ENCODE assay signal across 8 cellular contexts in genomic region chr2:229407170-229407569, GRCh38.
DNase-seq lines count a peak whose midpoint lies in the region; ATAC-seq and TF ChIP-seq lines count a peak whose summit lies in the region.

No MANE protein-coding gene starts in this region.

- H3K4me1 ChIP-seq in H9 (ENCODE audit: insufficient read depth, low read length) = peaks cover 8% of the 10 kb centered on the region; the same call in 1 of the 2 replicates
- peaks cover 4% of the 10 kb centered on the region for H3K4me1 ChIP-seq in right cardiac atrium (ENCODE audit: control insufficient read depth, insufficient read depth, low read length)
- H3K4me1 ChIP-seq in stomach = peaks cover 4 to 18% (median 15%) of the 10 kb centered on the region in 4 donors
- H3K4me1 ChIP-seq in effector memory CD4-positive, alpha-beta T cell (ENCODE audit: control insufficient read depth, insufficient read depth, low read length, poor library complexity, severe bottlenecking) = no peaks in the 10 kb centered on the region

- no peak for TF ChIP-seq CTCF in H9 (conservative IDR thresholded peaks at IDR 0.05)
- no peak for TF ChIP-seq CTCF in WI38 (IDR thresholded peaks at IDR 0.05; ENCODE audit: low read depth, low read length)
- no peak for TF ChIP-seq CTCF in stomach (IDR thresholded peaks at IDR 0.05)

- H2AFZ ChIP-seq in H9 (ENCODE audit: low read length) = no peak overlapping the region

- H3K27me3 ChIP-seq in H9 (ENCODE audit: insufficient read depth, low read length) (no peaks in the 10 kb centered on the region), right cardiac atrium (ENCODE audit: control insufficient read depth, insufficient read depth) (no peaks in the 10 kb centered on the region), stomach (no peaks in the 10 kb centered on the region)
- no peaks in the 10 kb centered on the region for H3K27me3 ChIP-seq in effector memory CD4-positive, alpha-beta T cell (replicated peaks; ENCODE audit: control insufficient read depth, insufficient read depth, low read length, poor library complexity, severe bottlenecking)

- no peaks in the 10 kb centered on the region for H3K79me2 ChIP-seq in H9 (ENCODE audit: insufficient read depth, low read length)

- no peak overlapping the region for H3T11ph ChIP-seq in H9 (ENCODE audit: low read length)

- H3K18ac ChIP-seq in H9 (ENCODE audit: insufficient read length, low read depth, low read length) = no peak overlapping the region

- DNase-seq in H9 (no peak), right cardiac atrium (peak; percentile 61 to 87 (median 62)), stomach (peak; percentile 47), DMS 273 (lab: John Stamatoyannopoulos, UW; ENCODE audit: unreplicated experiment) (no peak)
- no peak for DNase-seq in stimulated activated naive CD8-positive, alpha-beta T cell treated with anti-CD3 and anti-CD28 coated beads, Interleukin-15, amount 100 ng/mL, for 72 hours
- no peak for DNase-seq in effector memory CD4-positive, alpha-beta T cell

- H3K4me3 Mint-ChIP-seq in H9 = no peak overlapping the region
- H3K4me3 Mint-ChIP-seq in stimulated activated naive CD8-positive, alpha-beta T cell treated with anti-CD3 and anti-CD28 coated beads, Interleukin-15, amount 100 ng/mL, for 72 hours = no peak overlapping the region

- no peak overlapping the region for H2BK120ac ChIP-seq in H9 (ENCODE audit: low read depth, low read length, poor library complexity, severe bottlenecking)

- H2BK15ac ChIP-seq in H9 (ENCODE audit: low read depth, low read length) = no peak overlapping the region

- peak; percentile 87 to 93 for ATAC-seq in right cardiac atrium
- no peak for ATAC-seq in stimulated activated naive CD8-positive, alpha-beta T cell treated with anti-CD3 and anti-CD28 coated beads, Interleukin-15, amount 100 ng/mL, for 72 hours
- no peak for ATAC-seq in GM21381 (IDR thresholded peaks at IDR 0.05; ENCODE audit: unreplicated experiment)

- no peak overlapping the region for H3K9ac ChIP-seq in H9 (ENCODE audit: extremely low read depth, insufficient read length, low read length)

- H3K27ac ChIP-seq in H9 (ENCODE audit: insufficient read length, low read depth, low read length) (no peak overlapping the region), right cardiac atrium (ENCODE audit: low read length) (no peak overlapping the region), stomach (peak overlapping the region in 4 of 5 donors; percentile 64 to 82 (median 70))
- no peak overlapping the region for H3K27ac ChIP-seq in effector memory CD4-positive, alpha-beta T cell (ENCODE audit: insufficient read depth, low read length, poor library complexity, severe bottlenecking)

- H2BK12ac ChIP-seq in H9 (ENCODE audit: insufficient read length, low read depth, low read length) = no peak overlapping the region

- H2AK5ac ChIP-seq in H9 (ENCODE audit: insufficient read length, low read length) = no peak overlapping the region

- no peak overlapping the region for H3K4ac ChIP-seq in H9 (ENCODE audit: low read depth, low read length)

- no peak overlapping the region for H4K8ac ChIP-seq in H9 (replicated peaks; ENCODE audit: insufficient read length, low read depth, low read length)

- no peak for TF ChIP-seq POLR2A in stomach (IDR thresholded peaks at IDR 0.05)

- no peaks in the 10 kb centered on the region; a peak in 1 of 7 replicates for H3K36me3 Mint-ChIP-seq in H9 (ENCODE audit: insufficient read depth in 1 of 3, low read depth in 3 of 3)

- H3K9me3 ChIP-seq in H9 (ENCODE audit: control insufficient read depth, low read depth, low read length) (no peaks in the 10 kb centered on the region), right cardiac atrium (ENCODE audit: control insufficient read depth, low read length) (no peaks in the 10 kb centered on the region), stomach (no peaks in the 10 kb centered on the region)
- H3K9me3 ChIP-seq in effector memory CD4-positive, alpha-beta T cell (ENCODE audit: control insufficient read depth, low read length) = no peaks in the 10 kb centered on the region

- no peak overlapping the region for H3K56ac ChIP-seq in H9 (ENCODE audit: insufficient read length, low read depth, low read length)

- peak overlapping the region; percentile 29; the same call in 1 of the 2 replicates for H3K14ac ChIP-seq in H9 (ENCODE audit: insufficient read depth, low read length)

- H3K79me1 ChIP-seq in H9 (ENCODE audit: insufficient read depth, low read depth, low read length, poor library complexity, severe bottlenecking) = no peaks in the 10 kb centered on the region

- H4K20me1 ChIP-seq in H9 (ENCODE audit: control insufficient read depth, insufficient read depth, insufficient read length) = no peaks in the 10 kb centered on the region

- no CpG with 5 or more reads among the region's 13 CpGs for WGBS in H9 (ENCODE audit: extremely low coverage, insufficient read length, low lambda C conversion rate)
- WGBS in right cardiac atrium = 42% methylated on average over 13 of the region's 13 CpGs
- WGBS in stomach, 5 donors = 42 to 46% (median 43%) methylated on average over 13 of the region's 13 CpGs

- H3K9me3 Mint-ChIP-seq in H9 = no peaks in the 10 kb centered on the region
- H3K9me3 Mint-ChIP-seq in stimulated activated naive CD8-positive, alpha-beta T cell treated with anti-CD3 and anti-CD28 coated beads, Interleukin-15, amount 100 ng/mL, for 72 hours = peaks cover 0 to 5% of the 10 kb centered on the region in 2 donors

- H3K23me2 ChIP-seq in H9 (ENCODE audit: insufficient read length, low read depth, low read length, poor library complexity, severe bottlenecking) = no peaks in the 10 kb centered on the region

- no peak overlapping the region for H2BK5ac ChIP-seq in H9 (ENCODE audit: insufficient read length, low read length)

- H3K36me3 ChIP-seq in stomach = no peaks in the 10 kb centered on the region
- H3K36me3 ChIP-seq in effector memory CD4-positive, alpha-beta T cell (ENCODE audit: control insufficient read depth, insufficient read depth, low read length) = no peaks in the 10 kb centered on the region

- no peak overlapping the region for H2BK20ac ChIP-seq in H9 (ENCODE audit: low read depth, low read length, poor library complexity, severe bottlenecking)

- H3K4me3 ChIP-seq in WI38 (ENCODE audit: low read depth, low read length) (0 out of 2 replicates have a peak overlapping the region, but pooled peaks have one; percentile 14), right cardiac atrium (ENCODE audit: low read length) (no peak overlapping the region), stomach (no peak overlapping the region)
- no peak overlapping the region for H3K4me3 ChIP-seq in effector memory CD4-positive, alpha-beta T cell (ENCODE audit: insufficient read depth, low read depth, low read length, poor library complexity, severe bottlenecking)

- no peak overlapping the region for H3K4me2 ChIP-seq in H9 (ENCODE audit: insufficient read depth, insufficient read length, low read length)

- intact Hi-C loops in right cardiac atrium (cut with DNase I) = no loop called here
- intact Hi-C loops in stomach (cut with DNase I; ENCODE audit: low total_unique reads) = no loop called here

- H3K27me3 Mint-ChIP-seq in H9 (ENCODE audit: low read depth) = no peaks in the 10 kb centered on the region
- no peaks in the 10 kb centered on the region for H3K27me3 Mint-ChIP-seq in stimulated activated naive CD8-positive, alpha-beta T cell treated with anti-CD3 and anti-CD28 coated beads, Interleukin-15, amount 100 ng/mL, for 72 hours

- no peak overlapping the region for H3K23ac ChIP-seq in H9 (ENCODE audit: insufficient read length, low read depth, low read length)

- TF ChIP-seq EP300 in stomach (IDR thresholded peaks at IDR 0.05) = peak; percentile 63

- H3K4me1 Mint-ChIP-seq in H9 = peaks cover 25 to 33% of the 10 kb centered on the region in 2 experiments
- H3K4me1 Mint-ChIP-seq in stimulated activated naive CD8-positive, alpha-beta T cell treated with anti-CD3 and anti-CD28 coated beads, Interleukin-15, amount 100 ng/mL, for 72 hours = no peaks in the 10 kb centered on the region

- H3K27ac Mint-ChIP-seq in H9 = no peak overlapping the region
- no peak overlapping the region for H3K27ac Mint-ChIP-seq in stimulated activated naive CD8-positive, alpha-beta T cell treated with anti-CD3 and anti-CD28 coated beads, Interleukin-15, amount 100 ng/mL, for 72 hours

- H4K91ac ChIP-seq in H9 (ENCODE audit: insufficient read length, low read depth, low read length) = no peak overlapping the region

- H4K5ac ChIP-seq in H9 (ENCODE audit: insufficient read length, low read depth, low read length) = no peak overlapping the region

Comparison
In these comparisons a context has a peak if more than half of its experiments do, and no peak if none do; other contexts are left out.
1. DNase-seq: peak in right cardiac atrium (3 of 3) and stomach (single experiment); none in H9 (single experiment), stimulated activated naive CD8-positive, alpha-beta T cell treated with anti-CD3 and anti-CD28 coated beads, Interleukin-15, amount 100 ng/mL, for 72 hours (0 of 2), DMS 273 (single experiment) and effector memory CD4-positive, alpha-beta T cell (0 of 3).
2. H3K27ac ChIP-seq: peak in stomach (4 of 5); none in H9 (single experiment), right cardiac atrium (single experiment) and effector memory CD4-positive, alpha-beta T cell (single experiment).
3. ATAC-seq: peak in right cardiac atrium (2 of 2); none in stimulated activated naive CD8-positive, alpha-beta T cell treated with anti-CD3 and anti-CD28 coated beads, Interleukin-15, amount 100 ng/mL, for 72 hours (single experiment) and GM21381 (single experiment).